In the genomic region with DNA sequence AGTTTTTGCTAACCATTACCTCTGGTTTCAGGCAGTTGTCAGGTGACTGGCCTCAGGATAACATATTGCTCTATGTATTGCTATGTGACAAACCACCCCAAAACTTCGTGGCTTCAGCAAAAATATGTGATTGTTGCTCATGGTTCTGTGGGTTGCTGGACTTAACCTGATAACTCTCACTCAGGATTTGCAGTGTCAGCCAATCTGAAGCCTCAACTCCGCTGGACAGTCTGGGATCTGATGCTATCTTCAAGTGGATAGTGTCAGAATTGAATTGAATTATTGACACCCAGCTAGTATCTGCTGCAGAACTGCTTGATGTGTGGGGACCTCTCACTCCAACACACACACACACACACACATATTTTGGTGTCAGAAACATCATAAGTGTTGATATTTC, we compare ENCODE assay signal across 23 cellular contexts. TPM values are rescaled to one million over a fixed set of nuclear protein-coding genes. Genes with fewer than 3 reads are reported as not detected.
"Had no signal": no experiment of that assay in that cellular context is flagged by ENCODE, and none has a peak within 500 bp of the region (broad histone marks: within the 10 kb centered on the region; RNA-seq: fewer than 3 reads in every experiment).

No MANE protein-coding gene starts in this region.

- DNase-seq: KBM-7, MV-4-11, NCI-H1048, NCI-H1105, NCI-H1417, NCI-H1436 treated with DMSO at 0.1 percent for 48 hours, NCI-H1694, NCI-H187 treated with DMSO at 0.1 percent for 48 hours, NCI-H2029 treated with DMSO at 0.1 percent for 48 hours, NCI-H226, NCI-H446, NCI-H510A, NCI-H524 treated with DMSO at 0.1 percent for 48 hours, NCI-H69, NCI-H774, PC-3, SHP77 treated with DMSO at 0.1 percent for 48 hours, SJCRH30 had no signal

- H3K9me3 ChIP-seq: SJCRH30 had no signal

- H3K27ac ChIP-seq: SJCRH30 had no signal

- ATAC-seq: Panc1, PC-3, Right ventricle myocardium inferior, SK-N-SH treated with all-trans-retinoic acid at 6 μM for 48 hours had no signal

- H3K4me3 ChIP-seq: SJCRH30 had no signal

- H3K27me3 ChIP-seq: SJCRH30 had no signal

- H3K36me3 ChIP-seq: SJCRH30 had no signal

- H3K4me1 ChIP-seq: SJCRH30 had no signal

RNA-seq across cellular contexts. Expression of a gene that starts 34.7 kb away (rescaled TPM):
- total RNA-seq: LHCN-M2, MCF 10A, PC-3, SJCRH30 had no signal
